26 cellular contexts compared by ENCODE assay signal in the genomic region with DNA sequence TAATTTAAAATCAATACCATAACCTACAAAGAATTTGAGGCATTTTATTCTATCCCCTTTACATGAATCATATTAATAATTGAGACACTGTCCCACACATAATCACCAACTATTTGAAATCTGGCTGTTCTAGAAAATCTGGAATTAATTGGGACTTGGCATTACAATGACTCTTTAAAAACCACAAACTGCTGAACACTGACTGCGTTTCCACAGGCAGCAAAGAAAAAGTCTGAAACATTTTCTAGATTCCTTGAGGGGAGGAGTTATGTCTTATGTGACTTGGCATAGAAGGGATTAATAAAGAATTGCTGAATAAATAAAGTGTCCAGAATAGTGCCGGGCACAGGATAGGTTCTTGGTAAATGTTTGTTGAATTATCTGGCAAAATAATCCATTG.
DNase-seq lines count a peak whose midpoint lies in the region; ATAC-seq and TF ChIP-seq lines count a peak whose summit lies in the region.
"Had no signal": no experiment of that assay in that cellular context is flagged by ENCODE, and none has a peak within 500 bp of the region (broad histone marks: within the 10 kb centered on the region; RNA-seq: fewer than 3 reads in every experiment).

No MANE protein-coding gene starts in this region.

- peak overlapping the region in 3 of 5 experiments; percentile 6 to 85 (median 51) for H3K27ac Mint-ChIP-seq in brain
- H3K27ac Mint-ChIP-seq: activated CD4-positive, alpha-beta T cell treated with anti-CD3 and anti-CD28 coated beads, Interleukin-2, amount 10 ng/mL, durations not matched to agents 7 days and 5 days; activated naive CD8-positive, alpha-beta T cell treated with anti-CD3 and anti-CD28 coated beads, Interleukin-2, amount 10 ng/mL, durations not matched to agents 7 days and 5 days; activated T-helper 17 cell treated with anti-CD3 and anti-CD28 coated beads, Interleukin-2, amount 50 U/mL, for 72 hours; naive thymus-derived CD8-positive, alpha-beta T cell; stimulated activated naive B cell treated with anti-CD40 and anti-IgM and Interleukin-4, amounts not matched to agents 10 μg/mL and 1 μg/mL and 100 μg/mL, for 72 hours had no signal

- H2BK5ac ChIP-seq in mesenchymal stem cell (ENCODE audit: low read depth, low read length, poor library complexity, severe bottlenecking) = no peak overlapping the region

- H4K91ac ChIP-seq in mesenchymal stem cell (ENCODE audit: low read length) = no peak overlapping the region

- no peak overlapping the region for H3K27ac ChIP-seq in mesenchymal stem cell (ENCODE audit: low read length, poor library complexity, severe bottlenecking)
- H3K27ac ChIP-seq: breast epithelium, pancreas, tibial artery had no signal

- H4K8ac ChIP-seq in mesenchymal stem cell (ENCODE audit: low read length) = no peak overlapping the region

- H3K14ac ChIP-seq in mesenchymal stem cell (ENCODE audit: low read length in 2 of 2) = no peak overlapping the region

- no peaks in the 10 kb centered on the region for H3K9me3 Mint-ChIP-seq in brain

- no peak overlapping the region for H3K18ac ChIP-seq in mesenchymal stem cell (ENCODE audit: low read depth in 1 of 2, low read length in 2 of 2)

- no peaks in the 10 kb centered on the region for H3K4me1 ChIP-seq in mesenchymal stem cell (ENCODE audit: control insufficient read depth, insufficient read depth, low read depth, low read length)
- H3K4me1 ChIP-seq: breast epithelium, tibial artery had no signal

- peak overlapping the region in 1 of 5 experiments; percentile 58 for H3K4me3 Mint-ChIP-seq in brain
- H3K4me3 Mint-ChIP-seq: activated CD4-positive, alpha-beta T cell treated with anti-CD3 and anti-CD28 coated beads, Interleukin-2, amount 10 ng/mL, durations not matched to agents 7 days and 5 days; activated naive CD8-positive, alpha-beta T cell treated with anti-CD3 and anti-CD28 coated beads, Interleukin-2, amount 10 ng/mL, durations not matched to agents 7 days and 5 days; activated T-helper 17 cell treated with anti-CD3 and anti-CD28 coated beads, Interleukin-2, amount 50 U/mL, for 72 hours; naive thymus-derived CD8-positive, alpha-beta T cell; stimulated activated naive B cell treated with anti-CD40 and anti-IgM and Interleukin-4, amounts not matched to agents 10 μg/mL and 1 μg/mL and 100 μg/mL, for 72 hours had no signal

- no peaks in the 10 kb centered on the region for H3K36me3 ChIP-seq in mesenchymal stem cell (ENCODE audit: control insufficient read depth in 1 of 2, insufficient read depth in 2 of 2, low read depth in 1 of 2, low read length in 2 of 2)
- H3K36me3 ChIP-seq: breast epithelium, pancreas, tibial artery had no signal

- no peak overlapping the region for H3K23ac ChIP-seq in mesenchymal stem cell (ENCODE audit: low read length in 2 of 2)

- H2AFZ ChIP-seq in mesenchymal stem cell (ENCODE audit: low read depth, low read length) = no peak overlapping the region

- no peaks in the 10 kb centered on the region for H3K27me3 ChIP-seq in mesenchymal stem cell (ENCODE audit: control insufficient read depth in 1 of 2, insufficient read depth in 1 of 2, low read length in 2 of 2)
- H3K27me3 ChIP-seq: breast epithelium, pancreas, tibial artery had no signal

- H3K4me1 Mint-ChIP-seq in brain = peaks cover 19% of the 10 kb centered on the region
- H3K4me1 Mint-ChIP-seq: activated CD4-positive, alpha-beta T cell treated with anti-CD3 and anti-CD28 coated beads, Interleukin-2, amount 10 ng/mL, durations not matched to agents 7 days and 5 days; activated naive CD8-positive, alpha-beta T cell treated with anti-CD3 and anti-CD28 coated beads, Interleukin-2, amount 10 ng/mL, durations not matched to agents 7 days and 5 days; activated T-helper 17 cell treated with anti-CD3 and anti-CD28 coated beads, Interleukin-2, amount 50 U/mL, for 72 hours; naive thymus-derived CD8-positive, alpha-beta T cell; stimulated activated naive B cell treated with anti-CD40 and anti-IgM and Interleukin-4, amounts not matched to agents 10 μg/mL and 1 μg/mL and 100 μg/mL, for 72 hours had no signal

- H3K9me3 ChIP-seq in mesenchymal stem cell (ENCODE audit: control insufficient read depth, low read length) = peaks cover 11% of the 10 kb centered on the region
- H3K9me3 ChIP-seq: breast epithelium, pancreas, tibial artery had no signal

- TF ChIP-seq CTCF in AG09309 (IDR thresholded peaks at IDR 0.05; ENCODE audit: control insufficient read depth, insufficient read depth, low read depth, low read length, missing control alignments) = no peak
- no peak for TF ChIP-seq CTCF in HFF-Myc (IDR thresholded peaks at IDR 0.05; ENCODE audit: low read depth, low read length, missing control alignments)
- no peak for TF ChIP-seq CTCF in brain (conservative IDR thresholded peaks at IDR 0.05)

- H3K36me3 Mint-ChIP-seq in brain = no peaks in the 10 kb centered on the region
- H3K36me3 Mint-ChIP-seq: activated naive CD8-positive, alpha-beta T cell treated with anti-CD3 and anti-CD28 coated beads, Interleukin-2, amount 10 ng/mL, durations not matched to agents 7 days and 5 days; naive thymus-derived CD8-positive, alpha-beta T cell; stimulated activated naive B cell treated with anti-CD40 and anti-IgM and Interleukin-4, amounts not matched to agents 10 μg/mL and 1 μg/mL and 100 μg/mL, for 72 hours had no signal

- no peak overlapping the region for H3K4me2 ChIP-seq in mesenchymal stem cell (ENCODE audit: low read length, poor library complexity, severe bottlenecking)

- no peak overlapping the region for H2BK15ac ChIP-seq in mesenchymal stem cell (ENCODE audit: low read depth, poor library complexity, severe bottlenecking)

- peak overlapping the region; percentile 59 for H3K9ac ChIP-seq in mesenchymal stem cell (ENCODE audit: low read length)

- H2BK12ac ChIP-seq in mesenchymal stem cell (ENCODE audit: low read length in 2 of 2) = no peak overlapping the region

- no peak for ATAC-seq in HG02798 (IDR thresholded peaks at IDR 0.05; ENCODE audit: poor library complexity, unreplicated experiment)
- ATAC-seq: activated T-helper 17 cell treated with anti-CD3 and anti-CD28 coated beads, Interleukin-2, amount 50 U/mL, for 72 hours; HepG2; naive thymus-derived CD8-positive, alpha-beta T cell; stimulated activated naive B cell treated with anti-CD40 and anti-IgM and Interleukin-4, amounts not matched to agents 10 μg/mL and 1 μg/mL and 100 μg/mL, for 72 hours had no signal

- DNase-seq in AG09309 (ENCODE audit: low read depth) (peak; percentile 67), HFF-Myc (ENCODE audit: extremely low read depth, low read depth) (peak; percentile 42), mesenchymal stem cell (no peak), NCI-H82 treated with DMSO at 0.1 percent for 48 hours (lab: John Stamatoyannopoulos, UW; ENCODE audit: unreplicated experiment) (no peak), iPS-NIHi7 (ENCODE audit: extremely low spot score) (no peak), 8988T (no peak)
- DNase-seq: activated CD4-positive, alpha-beta T cell treated with anti-CD3 and anti-CD28 coated beads, Interleukin-2, amount 10 ng/mL, durations not matched to agents 7 days and 5 days; activated naive CD8-positive, alpha-beta T cell treated with anti-CD3 and anti-CD28 coated beads, Interleukin-2, amount 10 ng/mL, durations not matched to agents 7 days and 5 days; COR-L47; dermis blood vessel endothelial cell; HCEC 1CT; mesendoderm; naive thymus-derived CD8-positive, alpha-beta T cell; NCI-H146; NCI-H2171; NCI-H526 treated with DMSO at 0.1 percent for 48 hours; OCI-M1; pancreas; stimulated activated naive B cell treated with anti-CD40 and anti-IgM and Interleukin-4, amounts not matched to agents 10 μg/mL and 1 μg/mL and 100 μg/mL, for 72 hours; T-helper 2 cell; tibial artery had no signal

- H3K4me3 ChIP-seq in AG09309 (ENCODE audit: control insufficient read depth, low read depth, low read length) (no peak overlapping the region), HFF-Myc (replicated peaks; ENCODE audit: low read depth, low read length) (no peak overlapping the region), mesenchymal stem cell (ENCODE audit: insufficient read depth in 1 of 2, low read depth in 1 of 2, low read length in 2 of 2) (peak overlapping the region in 1 of 2 experiments; percentile 30)
- H3K4me3 ChIP-seq: breast epithelium, pancreas, tibial artery had no signal

- H3K79me1 ChIP-seq in mesenchymal stem cell (replicated peaks; ENCODE audit: low read length, poor library complexity, severe bottlenecking) = peaks cover 11% of the 10 kb centered on the region

- no peak overlapping the region for H2BK120ac ChIP-seq in mesenchymal stem cell (ENCODE audit: low read depth, low read length)

- no peak overlapping the region for H2AK5ac ChIP-seq in mesenchymal stem cell (ENCODE audit: low read length, severe bottlenecking)

- no peak overlapping the region for H3K4ac ChIP-seq in mesenchymal stem cell (ENCODE audit: low read depth in 1 of 2, low read length in 2 of 2)

- H3K27me3 Mint-ChIP-seq in brain = peaks cover 7% of the 10 kb centered on the region
- H3K27me3 Mint-ChIP-seq: activated CD4-positive, alpha-beta T cell treated with anti-CD3 and anti-CD28 coated beads, Interleukin-2, amount 10 ng/mL, durations not matched to agents 7 days and 5 days; activated naive CD8-positive, alpha-beta T cell treated with anti-CD3 and anti-CD28 coated beads, Interleukin-2, amount 10 ng/mL, durations not matched to agents 7 days and 5 days; activated T-helper 17 cell treated with anti-CD3 and anti-CD28 coated beads, Interleukin-2, amount 50 U/mL, for 72 hours; stimulated activated naive B cell treated with anti-CD40 and anti-IgM and Interleukin-4, amounts not matched to agents 10 μg/mL and 1 μg/mL and 100 μg/mL, for 72 hours had no signal

- 94% methylated on average over 2 of the region's 2 CpGs for WGBS in mesenchymal stem cell

Comparison
In these comparisons a context has a peak if more than half of its experiments do, and no peak if none do; other contexts are left out.
1. DNase-seq: peak in AG09309 (single experiment) and HFF-Myc (single experiment); none in mesenchymal stem cell (single experiment), NCI-H82 treated with DMSO at 0.1 percent for 48 hours (single experiment), iPS-NIHi7 (single experiment) and 8988T (single experiment).